1 cellular context compared by ENCODE assay signal in genomic region chr14:68216072-68216471, GRCh38.
TF ChIP-seq lines count a peak whose summit lies in the region.

No MANE protein-coding gene starts in this region.

TF ChIP-seq in GM12878, 131 proteins besides CTCF, POLR2A, EP300 and RAD21 (continued from another document):
- TF ChIP-seq, protein P1, sequence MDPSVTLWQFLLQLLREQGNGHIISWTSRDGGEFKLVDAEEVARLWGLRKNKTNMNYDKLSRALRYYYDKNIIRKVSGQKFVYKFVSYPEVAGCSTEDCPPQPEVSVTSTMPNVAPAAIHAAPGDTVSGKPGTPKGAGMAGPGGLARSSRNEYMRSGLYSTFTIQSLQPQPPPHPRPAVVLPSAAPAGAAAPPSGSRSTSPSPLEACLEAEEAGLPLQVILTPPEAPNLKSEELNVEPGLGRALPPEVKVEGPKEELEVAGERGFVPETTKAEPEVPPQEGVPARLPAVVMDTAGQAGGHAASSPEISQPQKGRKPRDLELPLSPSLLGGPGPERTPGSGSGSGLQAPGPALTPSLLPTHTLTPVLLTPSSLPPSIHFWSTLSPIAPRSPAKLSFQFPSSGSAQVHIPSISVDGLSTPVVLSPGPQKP (IDR thresholded peaks at IDR 0.05; ENCODE audit: low read depth, low read length): no peak
